Comparison of ENCODE assay signal across 19 cellular contexts in genomic region chr15:68096099-68096498, GRCh38. TPM values are rescaled to one million over a fixed set of nuclear protein-coding genes. Genes with fewer than 3 reads are reported as not detected.
DNase-seq lines count a peak whose midpoint lies in the region; ATAC-seq, FAIRE-seq and TF ChIP-seq lines count a peak whose summit lies in the region.
"Had no signal": no experiment of that assay in that cellular context is flagged by ENCODE, and none has a peak within 500 bp of the region (broad histone marks: within the 10 kb centered on the region; RNA-seq: fewer than 3 reads in every experiment).

No MANE protein-coding gene starts in this region.

- RAD21 ChIA-PET in HCT116 (lab: Charles Lee; ENCODE audit: low non-redundant PET in 1 of 2, low total read pairs in 2 of 2, uncharacterized antibody in 2 of 2, unreplicated experiment in 2 of 2), result no interaction called here
- RAD21 ChIA-PET in GM12878 (lab: Charles Lee; ENCODE audit: unreplicated experiment), result no interaction called here

- no peaks in the 10 kb centered on the region for H3K4me1 ChIP-seq in HCT116 (ENCODE audit: control insufficient read depth in 1 of 2, insufficient read depth in 2 of 2, low read length in 2 of 2)
- H3K4me1 ChIP-seq in GM12878 (ENCODE audit: control insufficient read depth, insufficient read depth, low read length), result peaks cover 12% of the 10 kb centered on the region
- H3K4me1 ChIP-seq in pancreas, result peaks cover 0 to 10% (median 8%) of the 10 kb centered on the region in 3 donors

- TF ChIP-seq EP300 in GM12878 (IDR thresholded peaks at IDR 0.05; ENCODE audit: borderline replicate concordance in 1 of 2, control insufficient read depth in 1 of 2, low read depth in 2 of 2, low read length in 2 of 2), result no peak

- H3K36me3 ChIP-seq in HCT116 (ENCODE audit: control insufficient read depth in 1 of 2, insufficient read depth in 2 of 2, low read length in 2 of 2) (peaks cover 0 to 5% of the 10 kb centered on the region in 2 experiments; a peak in 2 of 4 replicates), GM12878 (ENCODE audit: control insufficient read depth in 2 of 2, insufficient read depth in 2 of 2, low read length in 1 of 2) (peaks cover 0 to 2% of the 10 kb centered on the region in 2 experiments; a peak in 3 of 4 replicates), pancreas (no peaks in the 10 kb centered on the region)

- ATAC-seq in HCT116 (no peak), GM12878 (no peak), pancreas (no peak), GM19397 (IDR thresholded peaks at IDR 0.05; ENCODE audit: unreplicated experiment) (no peak)
- ATAC-seq: GM23338, HepG2 had no signal

- H3K79me2 ChIP-seq in HCT116 (ENCODE audit: insufficient read depth, low read length), result peaks cover 93% of the 10 kb centered on the region
- H3K79me2 ChIP-seq in GM12878 (ENCODE audit: control insufficient read depth, insufficient read depth, low read length), result peaks cover 86% of the 10 kb centered on the region

- no peak overlapping the region for H3K4me2 ChIP-seq in HCT116 (ENCODE audit: low read length)
- H3K4me2 ChIP-seq in GM12878 (ENCODE audit: control insufficient read depth, insufficient read depth), result no peak overlapping the region
- H3K4me2 ChIP-seq: GM23338 had no signal

- H3K4me3 ChIP-seq in HCT116 (replicated peaks in 1 of 2; ENCODE audit: low read depth in 1 of 2, low read length in 2 of 2) (no peak overlapping the region), GM12878 (no peak overlapping the region), pancreas (no peak overlapping the region)
- H3K4me3 ChIP-seq: GM23338 had no signal

- no peaks in the 10 kb centered on the region for H4K20me1 ChIP-seq in HCT116 (ENCODE audit: insufficient read depth)
- no peaks in the 10 kb centered on the region for H4K20me1 ChIP-seq in GM12878 (ENCODE audit: control insufficient read depth, insufficient read depth)

- H3K27me3 ChIP-seq in HCT116 (ENCODE audit: insufficient read depth, low read length) (no peaks in the 10 kb centered on the region), GM12878 (replicated peaks in 1 of 2; ENCODE audit: control insufficient read depth in 2 of 2, insufficient read depth in 2 of 2, low read length in 1 of 2) (no peaks in the 10 kb centered on the region), pancreas (no peaks in the 10 kb centered on the region)

- in situ Hi-C loops in GM12878 (cut with MboI), result no loop called here

- no peak for TF ChIP-seq POLR2A in HCT116 (IDR thresholded peaks at IDR 0.05; ENCODE audit: borderline replicate concordance, extremely low read depth, insufficient read depth, insufficient read length)
- no peak for TF ChIP-seq POLR2A in GM12878 (IDR thresholded peaks at IDR 0.05; ENCODE audit: low read depth, low read length)

- no peaks in the 10 kb centered on the region for H3K9me2 ChIP-seq in HCT116 (ENCODE audit: insufficient read depth)

- TF ChIP-seq CTCF in HCT116 (IDR thresholded peaks at IDR 0.05 in 2 of 3, conservative IDR thresholded peaks at IDR 0.05 in 1 of 3; ENCODE audit: borderline replicate concordance in 1 of 3, insufficient read depth in 1 of 3, low read depth in 2 of 3, low read length in 2 of 3), result no peak
- no peak for TF ChIP-seq CTCF in GM12878 (IDR thresholded peaks at IDR 0.05 in 2 of 3, conservative IDR thresholded peaks at IDR 0.05 in 1 of 3; ENCODE audit: control insufficient read depth in 2 of 3, extremely low read depth in 1 of 3, insufficient read depth in 1 of 3, low read depth in 3 of 3, low read length in 3 of 3)
- no peak for TF ChIP-seq CTCF in pancreas (IDR thresholded peaks at IDR 0.05)

- FAIRE-seq in GM18507 (lab: Jason Lieb, UNC) (peak; percentile 42), GM12878 (lab: Jason Lieb, UNC) (no peak), pancreas (lab: Jason Lieb, UNC) (peak; percentile 45)
- FAIRE-seq: A204.1, H54, HepG2 had no signal

- WGBS in GM12878 (ENCODE audit: insufficient coverage, insufficient replicate concordance, low lambda C conversion rate, missing lambda C conversion rate), result 41% methylated on average over 1 of the region's 1 CpG
- WGBS in pancreas, 2 donors, result 93 to 99% methylated on average over 1 of the region's 1 CpG

- intact Hi-C loops in HCT116 (cut with micrococcal nuclease) (no loop called here), GM12878 (cut with micrococcal nuclease; ENCODE audit: unreplicated experiment) (no loop called here), pancreas (cut with DNase I) (no loop called here)

- POLR2A ChIA-PET in HCT116 (lab: Charles Lee) (no interaction called here), GM12878 (lab: Charles Lee) (no interaction called here)

- SMC1A ChIA-PET in GM12878 (lab: Charles Lee; ENCODE audit: uncharacterized antibody, unreplicated experiment), result interaction anchor here (0.9 to 1.0 kb wide), 2 partner anchors 11 to 22 kb away, joined by 3 to 6 read pairs; no protein-coding TSS in a partner anchor

- H2AFZ ChIP-seq in HCT116 (ENCODE audit: low read depth, low read length, poor library complexity, severe bottlenecking) (no peak overlapping the region), GM12878 (ENCODE audit: control insufficient read depth, low read depth, low read length) (no peak overlapping the region)
- H2AFZ ChIP-seq: GM23338 had no signal

- DNase-seq in GM18507 (ENCODE audit: extremely low spot score, insufficient read length, low read depth) (no peak), HCT116 (ENCODE audit: low read depth, low spot score) (no peak), GM12878 (ENCODE audit: low read depth, low spot score) (no peak), pancreas (no peak), NCI-H82 treated with DMSO at 0.1 percent for 48 hours (lab: John Stamatoyannopoulos, UW; ENCODE audit: unreplicated experiment) (no peak), AG08395 (ENCODE audit: low spot score) (no peak)
- DNase-seq: ACHN; AML-193; CD4-positive, alpha-beta memory T cell; DMS153; DMS79; GDM1; HCEC 1CT; KG1 had no signal

- H3K9me3 ChIP-seq in HCT116 (ENCODE audit: control insufficient read depth in 1 of 2, insufficient read depth in 1 of 2, low read depth in 1 of 2, low read length in 2 of 2) (peaks cover 6 to 10% of the 10 kb centered on the region in 2 experiments; a peak in 3 of 4 replicates), GM12878 (replicated peaks; ENCODE audit: control insufficient read depth, insufficient read depth, low read length) (peaks cover 24% of the 10 kb centered on the region), pancreas (no peaks in the 10 kb centered on the region)

- CTCF ChIA-PET in HCT116 (lab: Charles Lee) (no interaction called here), GM12878 (lab: Yijun Ruan, JAX) (interaction anchor here (0.7 to 1.1 kb wide), 2 partner anchors 10 to 501 kb away, joined by 3 read pairs; no protein-coding TSS in a partner anchor)

- TF ChIP-seq RAD21 in HCT116 (IDR thresholded peaks at IDR 0.05; ENCODE audit: low read depth) (no peak), GM12878 (IDR thresholded peaks at IDR 0.05; ENCODE audit: insufficient read depth, low read depth, low read length) (no peak)

- BruUV-seq in HCT116 (replicated peaks; lab: Mats Ljungman, UMichigan), result no TSS peak
- BruUV-seq in GM12878 (replicated peaks; lab: Mats Ljungman, UMichigan), result no TSS peak

- H3K9ac ChIP-seq in HCT116 (ENCODE audit: low read length) (no peak overlapping the region), GM12878 (ENCODE audit: control insufficient read depth, insufficient read depth, low read length) (no peak overlapping the region)

- H3K27ac ChIP-seq in HCT116 (ENCODE audit: low read depth, low read length), result no peak overlapping the region
- H3K27ac ChIP-seq in GM12878 (ENCODE audit: control insufficient read depth, insufficient read depth), result no peak overlapping the region
- H3K27ac ChIP-seq in pancreas, result no peak overlapping the region

TF ChIP-seq in HCT116, 20 proteins besides CTCF, POLR2A, EP300 and RAD21:
- 0 out of 2 replicates have a peak, but pooled peaks have one; percentile 17 for TF ChIP-seq CBX3 (IDR thresholded peaks at IDR 0.05; ENCODE audit: low read depth)
- TF ChIP-seq TCF7L2 (IDR thresholded peaks at IDR 0.05; ENCODE audit: borderline replicate concordance, extremely low read depth, insufficient read depth, insufficient read length), result no peak

TF ChIP-seq in GM12878, 131 proteins besides CTCF, POLR2A, EP300 and RAD21 (continues in another document):
- TF ChIP-seq STAT3 (IDR thresholded peaks at IDR 0.05; ENCODE audit: low read depth, low read length) (no peak), HDAC6 (IDR thresholded peaks at IDR 0.05; ENCODE audit: unreplicated experiment) (no peak), KDM1A (IDR thresholded peaks at IDR 0.05; ENCODE audit: borderline replicate concordance) (no peak), POLR2AphosphoS2 (IDR thresholded peaks at IDR 0.05; ENCODE audit: low read depth, low read length) (no peak), MYC (IDR thresholded peaks at IDR 0.05; ENCODE audit: insufficient read depth, insufficient read length, insufficient replicate concordance, low read length, severe bottlenecking) (no peak), SIN3A (IDR thresholded peaks at IDR 0.05; ENCODE audit: low read depth, low read length) (no peak)

RNA-seq across cellular contexts. Expression of gene PIAS1, which starts 42.0 kb away (rescaled TPM):
- total RNA-seq in HCT116 (2021; ENCODE audit: unreplicated experiment) (25.9 TPM), GM12878 (2014; rRNA removed) (39.0 and 39.1 TPM in 2 replicates), GM12878 (2014; rRNA removed; fragmentation: Illumina TruSeq; extraction: Trizol) (32.3 and 37.9 TPM in 2 replicates), GM12878 (2021) (34.8 and 35.0 TPM in 2 replicates), pancreas (10 to 100 TPM; 10.6 to 27.5 (median 17.6) TPM)
- polyA plus RNA-seq in HCT116 (2012), result 15.3 and 16.5 TPM in 2 replicates
- total RNA-seq in GM12878 (2013; cell fraction: nucleolus; rRNA removed), result 530 and 583 TPM in 2 replicates
- 50.6 TPM for polyA plus RNA-seq in GM12878 (2011; ENCODE audit: low read depth)
- polyA plus RNA-seq in GM12878 (2011; rRNA removed) (94.6 and 96.3 TPM in 2 replicates), GM12878 (2014; fragmentation: Illumina TruSeq; extraction: Trizol) (62.4 and 74.5 TPM in 2 replicates), GM12878 (2014; fragmentation: Nextera tagmentation; extraction: Ambion mirVana) (10 to 100 TPM; 20.2 to 22.2 TPM), GM12878 (2014; rRNA removed) (24.8 and 27.1 TPM in 2 replicates), GM12878 (2016; fragmentation: Nextera tagmentation; extraction: Ambion mirVana) (10 to 100 TPM; 60.6 to 61.4 TPM), pancreas (10 to 100 TPM; 14.4 to 29.0 TPM)
- 76.3 and 82.8 TPM in 2 replicates for polyA plus RNA-seq in GM12878 (2011; cell fraction: cytosol; rRNA removed)
- 118 and 121 TPM in 2 replicates for polyA plus RNA-seq in GM12878 (2011; cell fraction: nucleus; rRNA removed)
- 29.4 and 31.0 TPM in 2 replicates for polyA plus RNA-seq in GM12878 (2012)
- polyA minus RNA-seq in GM12878 (2011; rRNA and poly(A)+ RNA removed), result 141 and 178 TPM in 2 replicates
- 34.2 and 39.8 TPM in 2 replicates for polyA minus RNA-seq in GM12878 (2011; cell fraction: cytosol; rRNA and poly(A)+ RNA removed)
- polyA minus RNA-seq in GM12878 (2011; cell fraction: nucleus; rRNA and poly(A)+ RNA removed), result 146 and 188 TPM in 2 replicates
